ENCODE assay signal across 19 cellular contexts in genomic region chr17:63633742-63634141, GRCh38. TPM values are rescaled to one million over a fixed set of nuclear protein-coding genes. Genes with fewer than 3 reads are reported as not detected.
DNase-seq lines count a peak whose midpoint lies in the region; ATAC-seq, FAIRE-seq and TF ChIP-seq lines count a peak whose summit lies in the region.
"Had no signal": no experiment of that assay in that cellular context is flagged by ENCODE, and none has a peak within 500 bp of the region (broad histone marks: within the 10 kb centered on the region; RNA-seq: fewer than 3 reads in every experiment).

No MANE protein-coding gene starts in this region.

- intact Hi-C loops in naive thymus-derived CD4-positive, alpha-beta T cell (cut with micrococcal nuclease): no loop called here
- intact Hi-C loops in transverse colon (cut with DNase I; ENCODE audit: low total_unique reads): no loop called here

- H2AFZ ChIP-seq in H1 (ENCODE audit: low read length): no peak overlapping the region

- no peak overlapping the region for H4K5ac ChIP-seq in H1 (ENCODE audit: insufficient read length, low read depth, low read length)

- H3K36me3 ChIP-seq in H1 (ENCODE audit: control insufficient read depth in 2 of 4, insufficient read depth in 4 of 4, low read length in 3 of 4) (peaks cover 0 to 7% (median 1%) of the 10 kb centered on the region in 4 experiments; a peak in 3 of 8 replicates), transverse colon (peaks cover 0 to 9% (median 3%) of the 10 kb centered on the region in 4 donors)
- peaks cover 5 to 49% (median 14%) of the 10 kb centered on the region in 3 experiments for H3K36me3 ChIP-seq in naive thymus-derived CD4-positive, alpha-beta T cell (ENCODE audit: control insufficient read depth in 2 of 3, insufficient read depth in 3 of 3, low read length in 3 of 3)

- FAIRE-seq in H1 (lab: Jason Lieb, UNC): no peak

- 0 out of 2 replicates have a peak overlapping the region, but pooled peaks have one; percentile 20 for H3K27ac ChIP-seq in H1 (ENCODE audit: low read depth, low read length)
- H3K27ac ChIP-seq in naive thymus-derived CD4-positive, alpha-beta T cell (ENCODE audit: low read depth, low read length): peak overlapping the region; percentile 9
- H3K27ac ChIP-seq in transverse colon: peak overlapping the region in 3 of 4 donors; percentile 18 to 23 (median 18)
- H3K27ac ChIP-seq: epithelial cell of prostate had no signal

- POLR2A ChIA-PET in H1 (lab: Charles Lee; ENCODE audit: partially characterized antibody): interaction anchor here (0.6 kb wide), 1 partner anchor 94 kb away, joined by 4 read pairs; no protein-coding TSS in a partner anchor
- POLR2A ChIA-PET in naive thymus-derived CD4-positive, alpha-beta T cell (lab: Charles Lee): interaction anchor here (0.6 to 1.9 kb wide), 6 partner anchors 12 to 104 kb away, joined by 3 to 18 read pairs (median 3); partner anchors contain the start of gene MAP3K3

- no peak overlapping the region for H2BK15ac ChIP-seq in H1 (ENCODE audit: low read length)

- H4K20me1 ChIP-seq in H1 (replicated peaks in 1 of 2; ENCODE audit: control insufficient read depth in 1 of 2, insufficient read depth in 2 of 2, low read length in 2 of 2): peaks cover 0 to 2% of the 10 kb centered on the region in 2 experiments

- no peak overlapping the region for H2AK5ac ChIP-seq in H1 (ENCODE audit: low read depth, low read length)

- H3K79me2 ChIP-seq in H1 (ENCODE audit: control insufficient read depth in 1 of 2, insufficient read depth in 2 of 2, low read length in 2 of 2): no peaks in the 10 kb centered on the region; a peak in 1 of 4 replicates

- TF ChIP-seq CTCF in H1 (IDR thresholded peaks at IDR 0.05; ENCODE audit: control extremely low read depth in 1 of 3, insufficient read depth in 1 of 3, low read depth in 1 of 3, low read length in 3 of 3): no peak
- TF ChIP-seq CTCF in transverse colon (IDR thresholded peaks at IDR 0.05): no peak
- TF ChIP-seq CTCF in omental fat pad (IDR thresholded peaks at IDR 0.05): no peak

- H3K56ac ChIP-seq in H1 (replicated peaks; ENCODE audit: insufficient read length, low read depth, low read length): no peak overlapping the region

- no peak overlapping the region for H4K8ac ChIP-seq in H1 (ENCODE audit: extremely low read depth, insufficient read depth, low read length)

- H3K9ac ChIP-seq in H1 (replicated peaks in 1 of 4; ENCODE audit: extremely low read depth in 1 of 4, low read depth in 3 of 4, low read length in 3 of 4): no peak overlapping the region; a peak in 1 of 7 replicates

- no peak overlapping the region for H2BK120ac ChIP-seq in H1 (replicated peaks; ENCODE audit: low read depth, low read length)

- H3K9me3 ChIP-seq in H1 (ENCODE audit: insufficient read depth in 2 of 2, low read depth in 1 of 2, low read length in 1 of 2) (no peaks in the 10 kb centered on the region), transverse colon (no peaks in the 10 kb centered on the region)
- H3K9me3 ChIP-seq in naive thymus-derived CD4-positive, alpha-beta T cell (ENCODE audit: control insufficient read depth in 2 of 3, low read length in 3 of 3): no peaks in the 10 kb centered on the region
- H3K9me3 ChIP-seq: thoracic aorta had no signal

- no peaks in the 10 kb centered on the region for H3K9me3 Mint-ChIP-seq in activated naive CD8-positive, alpha-beta T cell (ENCODE audit: low read depth)
- H3K9me3 Mint-ChIP-seq in activated naive CD8-positive, alpha-beta T cell treated with anti-CD3 and anti-CD28 coated beads for 36 hours: no peaks in the 10 kb centered on the region
- peaks cover 0 to 1% (median 0%) of the 10 kb centered on the region in 11 donors for H3K9me3 Mint-ChIP-seq in naive thymus-derived CD4-positive, alpha-beta T cell
- H3K9me3 Mint-ChIP-seq: T-helper 2 cell treated with Interferon-gamma antibody and Interleukin-4, amounts not matched to agents 5 μg/mL and 100 μg/mL, for 36 hours had no signal

- H3K4me3 ChIP-seq in H1 (ENCODE audit: extremely low read depth in 1 of 4, insufficient read depth in 2 of 4, low read depth in 3 of 4, low read length in 4 of 4) (no peak overlapping the region), transverse colon (no peak overlapping the region)
- no peak overlapping the region for H3K4me3 ChIP-seq in naive thymus-derived CD4-positive, alpha-beta T cell (ENCODE audit: low read length)
- H3K4me3 ChIP-seq: thoracic aorta had no signal

- no peak overlapping the region for H3K14ac ChIP-seq in H1 (ENCODE audit: insufficient read length)

- peak overlapping the region in 1 of 2 experiments; percentile 1; a peak in 1 of 4 replicates for H3K4me2 ChIP-seq in H1 (ENCODE audit: insufficient read depth in 1 of 2, low read depth in 2 of 2, low read length in 2 of 2)

- H3K27me3 Mint-ChIP-seq in activated naive CD8-positive, alpha-beta T cell: no peaks in the 10 kb centered on the region
- H3K27me3 Mint-ChIP-seq in activated naive CD8-positive, alpha-beta T cell treated with anti-CD3 and anti-CD28 coated beads for 36 hours: no peaks in the 10 kb centered on the region
- H3K27me3 Mint-ChIP-seq in naive thymus-derived CD4-positive, alpha-beta T cell: no peaks in the 10 kb centered on the region

- no peaks in the 10 kb centered on the region; the same call in 1 of the 2 replicates for H3K79me1 ChIP-seq in H1 (ENCODE audit: low read depth, low read length)

- in situ Hi-C loops in transverse colon (cut with MboI; ENCODE audit: low pct_ligation_motif_present in 1 of 4, low pct_unique_long_range_greater_than_20kb in 1 of 4, low sequenced_read_pairs in 3 of 4): no loop called here

- peaks cover 3% of the 10 kb centered on the region for H3K36me3 Mint-ChIP-seq in activated naive CD8-positive, alpha-beta T cell
- H3K36me3 Mint-ChIP-seq in activated naive CD8-positive, alpha-beta T cell treated with anti-CD3 and anti-CD28 coated beads for 36 hours: peaks cover 6% of the 10 kb centered on the region
- H3K36me3 Mint-ChIP-seq in naive thymus-derived CD4-positive, alpha-beta T cell: peaks cover 7 to 37% (median 16%) of the 10 kb centered on the region in 5 donors

- no peak overlapping the region for H2BK5ac ChIP-seq in H1 (ENCODE audit: low read depth, low read length)

- no peak overlapping the region for H3K18ac ChIP-seq in H1 (ENCODE audit: extremely low read depth, low read length)

- no peak for ATAC-seq in naive thymus-derived CD4-positive, alpha-beta T cell
- ATAC-seq in GM19035 (IDR thresholded peaks at IDR 0.05; ENCODE audit: unreplicated experiment) (no peak), omental fat pad (ENCODE audit: low FRiP score) (no peak)

- CTCF ChIA-PET in H1 (lab: Charles Lee; ENCODE audit: partially characterized antibody): interaction anchor here (0.6 to 3.0 kb wide), 9 partner anchors 12 to 146 kb away, joined by 3 to 12 read pairs (median 4); no protein-coding TSS in a partner anchor
- CTCF ChIA-PET in naive thymus-derived CD4-positive, alpha-beta T cell (lab: Charles Lee): interaction anchor here (0.6 to 1.5 kb wide), 5 partner anchors 9 to 767 kb away, joined by 3 to 7 read pairs (median 3); no protein-coding TSS in a partner anchor

- no peaks in the 10 kb centered on the region for H3K27me3 ChIP-seq in H1 (replicated peaks in 1 of 4; ENCODE audit: control insufficient read depth in 3 of 4, extremely low read depth in 1 of 4, insufficient read depth in 3 of 4, low read length in 3 of 4)
- no peaks in the 10 kb centered on the region for H3K27me3 ChIP-seq in naive thymus-derived CD4-positive, alpha-beta T cell (ENCODE audit: control insufficient read depth in 2 of 2, insufficient read depth in 2 of 2, low read length in 2 of 2)
- H3K27me3 ChIP-seq in transverse colon: no peaks in the 10 kb centered on the region

- H3K23ac ChIP-seq in H1 (ENCODE audit: insufficient read length): no peak overlapping the region

- no peak for TF ChIP-seq RAD21 in H1 (IDR thresholded peaks at IDR 0.05 in 1 of 2, conservative IDR thresholded peaks at IDR 0.05 in 1 of 2; ENCODE audit: low read depth in 2 of 2, low read length in 2 of 2)

- no peak overlapping the region for H3K4me3 Mint-ChIP-seq in activated naive CD8-positive, alpha-beta T cell
- H3K4me3 Mint-ChIP-seq in activated naive CD8-positive, alpha-beta T cell treated with anti-CD3 and anti-CD28 coated beads for 36 hours: no peak overlapping the region
- H3K4me3 Mint-ChIP-seq in naive thymus-derived CD4-positive, alpha-beta T cell: peak overlapping the region in 1 of 10 donors; percentile 39
- H3K4me3 Mint-ChIP-seq: T-helper 2 cell treated with Interferon-gamma antibody and Interleukin-4, amounts not matched to agents 5 μg/mL and 100 μg/mL, for 36 hours had no signal

- TF ChIP-seq EP300 in H1 (IDR thresholded peaks at IDR 0.05; ENCODE audit: borderline replicate concordance in 1 of 2, low read depth in 2 of 2, low read length in 2 of 2) (no peak), transverse colon (IDR thresholded peaks at IDR 0.05; ENCODE audit: low read depth) (no peak)

- DNase-seq in activated naive CD8-positive, alpha-beta T cell treated with anti-CD3 and anti-CD28 coated beads for 36 hours: no peak
- DNase-seq in H1 (ENCODE audit: low read depth in 1 of 2, low spot score in 2 of 2): no peak
- no peak for DNase-seq in naive thymus-derived CD4-positive, alpha-beta T cell
- DNase-seq in transverse colon: no peak
- DNase-seq in ecto neural progenitor cell (ENCODE audit: low spot score): no peak
- no peak for DNase-seq in omental fat pad (ENCODE audit: low spot score)
- DNase-seq: activated CD4-positive, CD25-positive, alpha-beta regulatory T cell treated with anti-CD3 and anti-CD28 coated beads, Interleukin-2, amount 50 U/mL, for 72 hours; amniotic stem cell; cerebellar nuclear complex; islet precursor cell; NCI-H146; NCI-H226; NK-92 treated with Interleukin-12 subunit alpha and Interleukin-12 subunit beta, amount 100 ng/mL, for 24 hours; retina had no signal

- H3K4me1 ChIP-seq in H1 (replicated peaks in 1 of 4; ENCODE audit: control insufficient read depth in 3 of 4, insufficient read depth in 4 of 4, low read length in 3 of 4) (peaks cover 0 to 6% (median 4%) of the 10 kb centered on the region in 4 experiments; a peak in 4 of 7 replicates), transverse colon (peaks cover 0 to 49% (median 8%) of the 10 kb centered on the region in 4 donors)
- peaks cover 0 to 4% of the 10 kb centered on the region in 2 donors for H3K4me1 ChIP-seq in naive thymus-derived CD4-positive, alpha-beta T cell (ENCODE audit: control insufficient read depth in 2 of 2, insufficient read depth in 2 of 2, low read length in 2 of 2)

- H3K4me1 Mint-ChIP-seq in activated naive CD8-positive, alpha-beta T cell (ENCODE audit: low read depth): peaks cover 41% of the 10 kb centered on the region
- peaks cover 24% of the 10 kb centered on the region for H3K4me1 Mint-ChIP-seq in activated naive CD8-positive, alpha-beta T cell treated with anti-CD3 and anti-CD28 coated beads for 36 hours
- peaks cover 19 to 64% (median 53%) of the 10 kb centered on the region in 7 donors for H3K4me1 Mint-ChIP-seq in naive thymus-derived CD4-positive, alpha-beta T cell

- H3K23me2 ChIP-seq in H1 (ENCODE audit: low read depth, low read length): no peaks in the 10 kb centered on the region; the same call in 1 of the 2 replicates

- no peak overlapping the region for H2BK12ac ChIP-seq in H1 (ENCODE audit: low read depth, low read length)

- H2BK20ac ChIP-seq in H1 (ENCODE audit: low read length): no peak overlapping the region

- TF ChIP-seq POLR2A in H1 (IDR thresholded peaks at IDR 0.05; ENCODE audit: control extremely low read depth in 1 of 2, low read depth in 2 of 2, low read length in 2 of 2) (no peak), transverse colon (IDR thresholded peaks at IDR 0.05) (no peak)

- H3K27ac Mint-ChIP-seq in activated naive CD8-positive, alpha-beta T cell: peak overlapping the region; percentile 12
- H3K27ac Mint-ChIP-seq in activated naive CD8-positive, alpha-beta T cell treated with anti-CD3 and anti-CD28 coated beads for 36 hours: no peak overlapping the region
- H3K27ac Mint-ChIP-seq in naive thymus-derived CD4-positive, alpha-beta T cell: peak overlapping the region in 6 of 9 donors; percentile 7 to 67 (median 39)

- no peak overlapping the region for H3K4ac ChIP-seq in H1 (replicated peaks; ENCODE audit: insufficient read length, low read depth, low read length)

- H4K91ac ChIP-seq in H1 (replicated peaks; ENCODE audit: insufficient read length, low read length): no peak overlapping the region

RNA-seq across cellular contexts. Expression of gene MAP3K3, which starts 11.5 kb away (rescaled TPM):
- 10 to 100 TPM; 20.1 to 20.8 TPM for total RNA-seq in activated naive CD8-positive, alpha-beta T cell treated with anti-CD3 and anti-CD28 coated beads for 36 hours
- 21.0 and 22.6 TPM in 2 replicates for total RNA-seq in H1 (2021; fragmentation: NEBNext Ultra II Directional; extraction: Animal tissue kit (Norgen Biotek cat#: 25700))
- 10.3 and 14.8 TPM in 2 replicates for polyA plus RNA-seq in H1 (2011; rRNA removed)
- 16.3 TPM for polyA plus RNA-seq in H1 (2011; cell fraction: cytosol; rRNA removed)
- polyA plus RNA-seq in H1 (2011; cell fraction: nucleus; rRNA removed): 27.5 TPM
- polyA plus RNA-seq in H1 (2012, experiment 1 of 2): 15.0 to 17.6 TPM (median 16.1 TPM) in 4 replicates
- 12.6 TPM for polyA plus RNA-seq in H1 (2012, experiment 2 of 2)
- polyA plus RNA-seq in H1 (2013, experiment 1 of 2): 10.8 TPM
- polyA plus RNA-seq in H1 (2013, experiment 2 of 2): 9.9 TPM
- polyA minus RNA-seq in H1 (2011; rRNA and poly(A)+ RNA removed): 24.9 and 25.8 TPM in 2 replicates
- polyA minus RNA-seq in H1 (2011; cell fraction: cytosol; rRNA and poly(A)+ RNA removed): 12.1 TPM
- polyA minus RNA-seq in H1 (2011; cell fraction: nucleus; rRNA and poly(A)+ RNA removed): 24.1 TPM
- total RNA-seq in naive thymus-derived CD4-positive, alpha-beta T cell: 100 to 1,000 TPM in 1 of 5 experiments, 10 to 100 TPM in 4; 37.5 to 105 (median 85.5) TPM
- polyA plus RNA-seq in naive thymus-derived CD4-positive, alpha-beta T cell: 10 to 100 TPM; 29.4 to 45.2 TPM
- total RNA-seq in transverse colon (10 to 100 TPM; 15.7 to 32.1 (median 24.7) TPM), omental fat pad (10 to 100 TPM; 47.0 to 89.8 (median 53.7) TPM)

RNA-seq across cellular contexts. Expression of gene TACO1, which starts 33.0 kb away (rescaled TPM):
- total RNA-seq in activated naive CD8-positive, alpha-beta T cell treated with anti-CD3 and anti-CD28 coated beads for 36 hours: 10 to 100 TPM; 38.3 to 39.6 TPM
- total RNA-seq in H1 (2021; fragmentation: NEBNext Ultra II Directional; extraction: Animal tissue kit (Norgen Biotek cat#: 25700)): 23.6 and 24.0 TPM in 2 replicates
- polyA plus RNA-seq in H1 (2011; rRNA removed): 19.1 and 19.8 TPM in 2 replicates
- 25.5 TPM for polyA plus RNA-seq in H1 (2011; cell fraction: cytosol; rRNA removed)
- 19.6 TPM for polyA plus RNA-seq in H1 (2011; cell fraction: nucleus; rRNA removed)
- polyA plus RNA-seq in H1 (2012, experiment 1 of 2): 18.3 to 26.4 TPM (median 25.0 TPM) in 4 replicates
- polyA plus RNA-seq in H1 (2012, experiment 2 of 2): 31.7 TPM
- 15.2 TPM for polyA plus RNA-seq in H1 (2013, experiment 1 of 2)
- polyA plus RNA-seq in H1 (2013, experiment 2 of 2): 14.6 TPM
- 14.9 and 15.3 TPM in 2 replicates for polyA minus RNA-seq in H1 (2011; rRNA and poly(A)+ RNA removed)
- 9.7 TPM for polyA minus RNA-seq in H1 (2011; cell fraction: cytosol; rRNA and poly(A)+ RNA removed)
- 9.1 TPM for polyA minus RNA-seq in H1 (2011; cell fraction: nucleus; rRNA and poly(A)+ RNA removed)
- total RNA-seq in naive thymus-derived CD4-positive, alpha-beta T cell: 10 to 100 TPM; 11.1 to 20.3 (median 15.2) TPM
- polyA plus RNA-seq in naive thymus-derived CD4-positive, alpha-beta T cell: 10 to 100 TPM; 20.4 to 21.2 TPM
- 10 to 100 TPM in 3 of 4 donors, 1 to 10 TPM in 1; 4.6 to 79.7 (median 28.3) TPM for total RNA-seq in transverse colon
- 10 to 100 TPM in 2 of 4 donors, 1 to 10 TPM in 2; 8.5 to 12.0 (median 10.1) TPM for total RNA-seq in omental fat pad
